ENCODE assay signal across 8 cellular contexts in genomic region chr5:88674262-88675158, GRCh38.
DNase-seq lines count a peak whose midpoint lies in the region; ATAC-seq, FAIRE-seq and TF ChIP-seq lines count a peak whose summit lies in the region.

No MANE protein-coding gene starts in this region.

- intact Hi-C loops in GM12878 (cut with micrococcal nuclease; ENCODE audit: unreplicated experiment): loop anchor here (5.0 to 10.0 kb wide), 2 partner anchors 170 to 407 kb away; partner anchors contain the start of gene TMEM161B

- H4K20me1 ChIP-seq in GM12878 (ENCODE audit: control insufficient read depth, insufficient read depth): no peaks in the 10 kb centered on the region

- H3K4me1 ChIP-seq in CD8-positive, alpha-beta memory T cell (ENCODE audit: insufficient read depth, low read length): peaks cover 12% of the 10 kb centered on the region
- H3K4me1 ChIP-seq in GM12878 (ENCODE audit: control insufficient read depth, insufficient read depth, low read length): no peaks in the 10 kb centered on the region; the same call in 1 of the 2 replicates

- CTCF ChIA-PET in CD8-positive, alpha-beta memory T cell (lab: Charles Lee): no interaction called here
- CTCF ChIA-PET in GM12878 (lab: Yijun Ruan, JAX): interaction anchor here (1.0 to 2.7 kb wide), 3 partner anchors 10 to 151 kb away, joined by 3 to 19 read pairs (median 4); no protein-coding TSS in a partner anchor

- no peak for DNase-seq in CD8-positive, alpha-beta memory T cell
- DNase-seq in NCI-H774 (lab: John Stamatoyannopoulos, UW): peak; percentile 78
- no peak for DNase-seq in GM12878 (ENCODE audit: low read depth, low spot score)
- no peak for DNase-seq in left lobe of liver (ENCODE audit: low spot score)
- DNase-seq in superior temporal gyrus (ENCODE audit: extremely low spot score): peak; percentile 86
- DNase-seq in HPDE6-E6E7 (ENCODE audit: extremely low spot score): no peak

- peak overlapping the region; percentile 34 for H3K4me3 ChIP-seq in CD8-positive, alpha-beta memory T cell (ENCODE audit: low read length)
- H3K4me3 ChIP-seq in GM12878: peak overlapping the region; percentile 75

- H3K79me2 ChIP-seq in GM12878 (ENCODE audit: control insufficient read depth, insufficient read depth, low read length): no peaks in the 10 kb centered on the region

- RAD21 ChIA-PET in GM12878 (lab: Charles Lee; ENCODE audit: unreplicated experiment): interaction anchor here (1.7 to 2.4 kb wide), 2 partner anchors 16 to 893 kb away, joined by 4 to 8 read pairs; no protein-coding TSS in a partner anchor

- SMC1A ChIA-PET in GM12878 (lab: Charles Lee; ENCODE audit: uncharacterized antibody, unreplicated experiment): interaction anchor here (0.9 to 1.3 kb wide), 3 partner anchors 16 to 893 kb away, joined by 3 to 6 read pairs (median 5); no protein-coding TSS in a partner anchor

- no peak for TF ChIP-seq RAD21 in GM12878 (IDR thresholded peaks at IDR 0.05; ENCODE audit: insufficient read depth, low read depth, low read length)

- no peaks in the 10 kb centered on the region for H3K9me3 ChIP-seq in CD8-positive, alpha-beta memory T cell (ENCODE audit: low read length)
- no peaks in the 10 kb centered on the region; the same call in 2 of the 3 replicates for H3K9me3 ChIP-seq in GM12878 (replicated peaks; ENCODE audit: control insufficient read depth, insufficient read depth, low read length)

- H3K4me2 ChIP-seq in GM12878 (ENCODE audit: control insufficient read depth, insufficient read depth): peak overlapping the region; percentile 78

- H3K4me1 Mint-ChIP-seq in CD8-positive, alpha-beta memory T cell: peaks cover 23 to 36% (median 35%) of the 10 kb centered on the region in 3 donors

- POLR2A ChIA-PET in CD8-positive, alpha-beta memory T cell (lab: Charles Lee): no interaction called here
- POLR2A ChIA-PET in GM12878 (lab: Charles Lee): no interaction called here

- peak; percentile 80 for FAIRE-seq in GM12878 (lab: Jason Lieb, UNC)

- in situ Hi-C loops in GM18951 (cut with MboI; ENCODE audit: low sequenced_read_pairs, unreplicated experiment): loop anchor here (5.0 kb wide), 1 partner anchor 532 kb away; no protein-coding TSS in a partner anchor
- in situ Hi-C loops in GM12878 (cut with MboI): loop anchor here (10.0 kb wide), 1 partner anchor 410 kb away; the partner anchor contains the start of gene TMEM161B

- no peak overlapping the region for H3K27ac ChIP-seq in CD8-positive, alpha-beta memory T cell (ENCODE audit: low read depth, low read length)
- H3K27ac ChIP-seq in GM12878 (ENCODE audit: control insufficient read depth, insufficient read depth): no peak overlapping the region

- H3K36me3 ChIP-seq in CD8-positive, alpha-beta memory T cell (ENCODE audit: insufficient read depth, low read length): no peaks in the 10 kb centered on the region
- H3K36me3 ChIP-seq in GM12878 (ENCODE audit: control insufficient read depth in 2 of 2, insufficient read depth in 2 of 2, low read length in 1 of 2): no peaks in the 10 kb centered on the region

- TF ChIP-seq EP300 in GM12878 (IDR thresholded peaks at IDR 0.05; ENCODE audit: borderline replicate concordance in 1 of 2, control insufficient read depth in 1 of 2, low read depth in 2 of 2, low read length in 2 of 2): no peak

- peaks cover 67% of the 10 kb centered on the region for H3K27me3 ChIP-seq in CD8-positive, alpha-beta memory T cell (ENCODE audit: insufficient read depth, low read length, poor library complexity, severe bottlenecking)
- H3K27me3 ChIP-seq in GM12878 (replicated peaks in 1 of 2; ENCODE audit: control insufficient read depth in 2 of 2, insufficient read depth in 2 of 2, low read length in 1 of 2): peaks cover 2 to 17% of the 10 kb centered on the region in 2 experiments

- peaks cover 74 to 88% of the 10 kb centered on the region in 2 donors for H3K27me3 Mint-ChIP-seq in CD8-positive, alpha-beta memory T cell

- peak overlapping the region; percentile 50 for H3K9ac ChIP-seq in GM12878 (ENCODE audit: control insufficient read depth, insufficient read depth, low read length)

- peak; percentile 69 for ATAC-seq in HG03135 (IDR thresholded peaks at IDR 0.05; ENCODE audit: unreplicated experiment)
- peak; percentile 83 for ATAC-seq in GM12878
- peak; percentile 50 for ATAC-seq in left lobe of liver

- peak overlapping the region in 3 of 8 donors; percentile 54 to 83 (median 71) for H3K27ac Mint-ChIP-seq in CD8-positive, alpha-beta memory T cell

- TF ChIP-seq POLR2A in GM18951 (IDR thresholded peaks at IDR 0.05; ENCODE audit: extremely low read depth, insufficient read depth, insufficient read length): peak; percentile 40
- peak; percentile 55; the same call in 1 of the 2 replicates for TF ChIP-seq POLR2A in GM12878 (IDR thresholded peaks at IDR 0.05; ENCODE audit: low read depth, low read length)

- TF ChIP-seq CTCF in GM12878 (IDR thresholded peaks at IDR 0.05 in 2 of 3, conservative IDR thresholded peaks at IDR 0.05 in 1 of 3; ENCODE audit: control insufficient read depth in 2 of 3, extremely low read depth in 1 of 3, insufficient read depth in 1 of 3, low read depth in 3 of 3, low read length in 3 of 3): no peak

- 8% methylated on average over 58 of the region's 87 CpGs for WGBS in GM12878 (ENCODE audit: insufficient coverage, insufficient replicate concordance, low lambda C conversion rate, missing lambda C conversion rate)

- no TSS peak for BruUV-seq in GM12878 (replicated peaks; lab: Mats Ljungman, UMichigan)

- peak overlapping the region; percentile 55 to 79 (median 71) for H3K4me3 Mint-ChIP-seq in CD8-positive, alpha-beta memory T cell

- H2AFZ ChIP-seq in GM12878 (ENCODE audit: control insufficient read depth, low read depth, low read length): peak overlapping the region; percentile 85

- peaks cover 0 to 4% (median 0%) of the 10 kb centered on the region in 3 donors for H3K36me3 Mint-ChIP-seq in CD8-positive, alpha-beta memory T cell

- peaks cover 4 to 32% (median 20%) of the 10 kb centered on the region in 5 donors for H3K9me3 Mint-ChIP-seq in CD8-positive, alpha-beta memory T cell

TF ChIP-seq in GM12878, 131 proteins besides CTCF, POLR2A, EP300 and RAD21 (continues in another document):
- TF ChIP-seq RB1 (IDR thresholded peaks at IDR 0.05; ENCODE audit: borderline replicate concordance): peak; percentile 89; the same call in 1 of the 2 replicates
- 0 out of 2 replicates have a peak, but pooled peaks have one; percentile 13 for TF ChIP-seq GABPA (IDR thresholded peaks at IDR 0.05; ENCODE audit: low read depth)
- TF ChIP-seq JUND (IDR thresholded peaks at IDR 0.05; ENCODE audit: low read depth, low read length): no peak
- TF ChIP-seq CBFB (IDR thresholded peaks at IDR 0.05; ENCODE audit: low read depth): no peak
- TF ChIP-seq POU2F2 (IDR thresholded peaks at IDR 0.05; ENCODE audit: borderline replicate concordance, low read depth, low read length): peak; percentile 50; the same call in 1 of the 3 replicates
- TF ChIP-seq BHLHE40 (IDR thresholded peaks at IDR 0.05; ENCODE audit: borderline replicate concordance in 1 of 2, low read depth in 2 of 2, low read length in 1 of 2): peak in 1 of 2 experiments; percentile 47; a peak in 2 of 4 replicates
- no peak for TF ChIP-seq HDAC6 (IDR thresholded peaks at IDR 0.05; ENCODE audit: unreplicated experiment)
- TF ChIP-seq SMAD1 (IDR thresholded peaks at IDR 0.05; ENCODE audit: low read depth, partially characterized antibody): no peak
- TF ChIP-seq NFIC (IDR thresholded peaks at IDR 0.05; ENCODE audit: low read depth, low read length): no peak
- no peak for TF ChIP-seq ASH2L (IDR thresholded peaks at IDR 0.05; ENCODE audit: borderline replicate concordance, low read depth)
- 0 out of 2 replicates have a peak, but pooled peaks have one; percentile 25 for TF ChIP-seq GATAD2B (conservative IDR thresholded peaks at IDR 0.05; ENCODE audit: low read depth)
- peak; percentile 42; the same call in 1 of the 2 replicates for TF ChIP-seq IKZF1 (conservative IDR thresholded peaks at IDR 0.05)
- 0 out of 2 replicates have a peak, but pooled peaks have one; percentile 4 for TF ChIP-seq PKNOX1 (IDR thresholded peaks at IDR 0.05)

Comparison
In these comparisons a context has a peak if more than half of its experiments do, and no peak if none do; other contexts are left out.
1. DNase-seq: peak in NCI-H774 (single experiment) and superior temporal gyrus (single experiment); none in CD8-positive, alpha-beta memory T cell (0 of 5), GM12878 (single experiment), left lobe of liver (single experiment) and HPDE6-E6E7 (single experiment).
2. Peak in every context shown above with its lines, with median percentiles within 50 percentile points of each other: ATAC-seq.